Comparison of ENCODE assay signal across 8 cellular contexts in the genomic region with DNA sequence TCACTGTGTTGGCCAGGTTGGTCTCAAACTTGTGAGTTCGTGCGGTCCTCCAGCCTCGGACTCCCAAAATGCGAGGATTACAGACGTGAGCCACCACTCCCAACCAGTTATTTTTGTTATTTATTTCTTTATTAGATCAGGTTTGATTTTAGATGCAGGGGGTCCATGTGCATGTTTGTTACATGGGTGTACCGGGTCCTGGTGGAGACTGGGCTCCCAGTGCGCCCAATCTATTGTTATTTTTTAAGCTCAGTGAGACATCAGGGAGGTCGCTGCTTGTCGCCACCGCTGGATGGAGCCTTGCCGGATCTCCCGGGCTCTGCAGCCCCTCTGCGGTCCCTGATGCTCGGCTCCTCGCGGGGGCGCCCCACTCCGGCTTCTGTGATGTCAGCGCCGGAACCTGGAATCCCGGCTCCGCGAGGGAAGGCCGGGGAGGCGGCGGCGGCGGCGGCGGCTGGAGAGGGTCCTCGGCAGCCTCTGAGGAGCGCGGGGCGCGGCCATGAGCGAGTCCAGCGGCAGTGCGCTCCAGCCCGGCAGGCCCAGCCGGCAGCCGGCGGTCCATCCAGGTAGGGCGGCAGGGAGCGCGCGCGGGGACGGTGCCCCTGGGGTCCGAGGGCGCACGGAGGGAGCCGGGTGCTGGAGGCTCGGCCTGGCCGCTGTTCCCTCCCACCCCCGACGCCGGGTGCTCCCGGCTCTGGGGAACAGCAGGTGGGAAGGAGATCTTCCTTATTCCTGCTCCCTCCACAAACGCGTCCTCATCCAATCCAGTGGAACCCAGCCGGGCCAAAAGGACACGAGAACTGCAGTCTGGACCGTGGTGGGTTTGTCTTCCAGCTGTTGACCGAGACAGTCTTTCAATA. TPM values are rescaled to one million over a fixed set of nuclear protein-coding genes. Genes with fewer than 3 reads are reported as not detected.
DNase-seq lines count a peak whose midpoint lies in the region; ATAC-seq, FAIRE-seq and TF ChIP-seq lines count a peak whose summit lies in the region.

TSS of gene TMC7 (plus strand) at position 370 of the 860 bp plus-strand sequence. CDS start at position 500, 130 bp downstream.

- intact Hi-C loops in psoas muscle (cut with DNase I), result loop anchor here (5.0 to 10.0 kb wide), 3 partner anchors 89 to 901 kb away; partner anchors contain the start of gene GPRC5B (in 1 of the 2)

- H3K27ac ChIP-seq in hepatocyte, result peak within 1 kb of the TSS; percentile 81
- peak within 1 kb of the TSS; percentile 61 for H3K27ac ChIP-seq in psoas muscle

- H3K27me3 ChIP-seq in NT2/D1 (ENCODE audit: insufficient read depth, insufficient read length) (no peaks in the 10 kb centered on the region), hepatocyte (no peaks in the 10 kb centered on the region), psoas muscle (ENCODE audit: insufficient read depth in 3 of 3, low read length in 2 of 3) (no peaks in the 10 kb centered on the region)

- peak within 1 kb of the TSS; percentile 88 for H3K9ac ChIP-seq in NT2/D1 (ENCODE audit: insufficient read length, low read depth)

- DNase-seq in COR-L47 (lab: John Stamatoyannopoulos, UW), result peak; percentile 86
- peak; percentile 74 for DNase-seq in HuH-7.5 (ENCODE audit: low spot score)
- peak; percentile 93 for DNase-seq in NT2/D1 (ENCODE audit: low read depth, low spot score)
- peak; percentile 89 for DNase-seq in astrocyte of the spinal cord (ENCODE audit: low read depth, low spot score)
- peak; percentile 95 for DNase-seq in hepatocyte (ENCODE audit: low spot score)
- DNase-seq in psoas muscle, result peak; percentile 71 to 81
- no peak for DNase-seq in GM19239 (ENCODE audit: insufficient read length, low spot score)

- H3K36me3 ChIP-seq in NT2/D1 (ENCODE audit: insufficient read depth, insufficient read length, low read length) (peaks cover 2% of the 10 kb centered on the region), hepatocyte (replicated peaks; ENCODE audit: insufficient read depth, low read depth) (no peaks in the 10 kb centered on the region), psoas muscle (ENCODE audit: insufficient read depth in 1 of 2, low read depth in 1 of 2) (no peaks in the 10 kb centered on the region)

- peak within 1 kb of the TSS; percentile 84 for H3K4me2 ChIP-seq in hepatocyte

- H4K20me1 ChIP-seq in hepatocyte (ENCODE audit: insufficient read depth, poor library complexity, severe bottlenecking), result no peaks in the 10 kb centered on the region

- H3K79me2 ChIP-seq in hepatocyte, result no peaks in the 10 kb centered on the region

- no peaks in the 10 kb centered on the region for H3K9me3 ChIP-seq in NT2/D1 (ENCODE audit: insufficient read depth, low read length)
- no peaks in the 10 kb centered on the region for H3K9me3 ChIP-seq in hepatocyte (ENCODE audit: low read depth)
- no peaks in the 10 kb centered on the region for H3K9me3 ChIP-seq in psoas muscle

- no peak for FAIRE-seq in GM19239 (lab: Jason Lieb, UNC)

- no peaks in the 10 kb centered on the region for H3K9me2 ChIP-seq in hepatocyte (replicated peaks; ENCODE audit: insufficient read depth)

- in situ Hi-C loops in astrocyte of the spinal cord (cut with HindIII; ENCODE audit: low sequenced_read_pairs), result no loop called here

- H3K4me3 ChIP-seq in NT2/D1 (ENCODE audit: insufficient read length, low read depth) (peak within 1 kb of the TSS; percentile 77), astrocyte of the spinal cord (ENCODE audit: low read depth, low read length) (peak within 1 kb of the TSS; percentile 48), hepatocyte (peak within 1 kb of the TSS; percentile 45), psoas muscle (peak within 1 kb of the TSS; percentile 67)

- ATAC-seq in psoas muscle, result peak; percentile 93 to 97 (median 96)
- ATAC-seq in HG02763 (IDR thresholded peaks at IDR 0.05; ENCODE audit: unreplicated experiment), result no peak

- TF ChIP-seq CTCF in astrocyte of the spinal cord (IDR thresholded peaks at IDR 0.05; ENCODE audit: low read depth, low read length) (peak; percentile 88), hepatocyte (IDR thresholded peaks at IDR 0.05; ENCODE audit: poor library complexity) (peak; percentile 97), psoas muscle (IDR thresholded peaks at IDR 0.05) (peak; percentile 68)

- no peaks in the 10 kb centered on the region for H3K4me1 ChIP-seq in NT2/D1 (ENCODE audit: insufficient read depth, insufficient read length)
- no peaks in the 10 kb centered on the region for H3K4me1 ChIP-seq in hepatocyte (ENCODE audit: insufficient read depth)
- no peaks in the 10 kb centered on the region for H3K4me1 ChIP-seq in psoas muscle

- peak within 1 kb of the TSS; percentile 79 for H2AFZ ChIP-seq in hepatocyte

- 11% methylated on average over 43 of the region's 64 CpGs for WGBS in hepatocyte (ENCODE audit: low lambda C conversion rate, missing lambda C conversion rate)
- WGBS in psoas muscle, 3 donors, result 6 to 10% (median 7%) methylated on average over 41 to 64 of the region's 64 CpGs

RNA-seq across cellular contexts. Expression of gene TMC7, which starts in this region (rescaled TPM):
- 5.9 and 6.5 TPM in 2 replicates for total RNA-seq in hepatocyte
- polyA plus RNA-seq in hepatocyte, result 4.4 and 5.7 TPM in 2 replicates
- total RNA-seq in psoas muscle, result 1 to 10 TPM in 2 of 4 donors, under 1 TPM in 2; 0.32 to 1.8 (median 0.85) TPM
- under 1 TPM; 0.46 to 0.77 (median 0.53) TPM for polyA plus RNA-seq in psoas muscle
